In the genomic region with DNA sequence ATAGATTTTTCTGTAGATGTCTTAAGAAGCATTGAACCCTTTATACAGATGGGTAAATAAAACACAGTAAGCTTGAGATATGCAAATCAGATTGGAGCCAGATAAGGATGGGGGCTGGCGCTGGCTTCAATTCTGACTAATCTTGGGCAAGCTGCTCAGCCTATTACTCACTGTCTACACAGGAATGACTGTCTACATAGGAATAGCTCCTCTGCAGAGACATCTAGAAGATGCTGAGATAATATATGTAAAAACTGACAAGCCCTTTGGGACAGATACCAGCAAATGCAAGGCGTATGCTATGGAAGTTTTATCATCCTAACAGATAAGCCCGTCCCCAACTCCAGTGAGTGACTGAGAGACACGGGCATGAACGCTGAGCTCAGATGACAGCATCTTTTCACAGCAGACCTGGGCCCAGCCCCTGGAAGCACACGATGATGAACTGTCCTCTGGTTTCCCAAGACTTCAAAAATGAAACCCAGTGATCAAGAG, we compare ENCODE assay signal across 10 cellular contexts. TPM values are rescaled to one million over a fixed set of nuclear protein-coding genes. Genes with fewer than 3 reads are reported as not detected.
DNase-seq lines count a peak whose midpoint lies in the region; ATAC-seq, FAIRE-seq and TF ChIP-seq lines count a peak whose summit lies in the region.
"Had no signal": no experiment of that assay in that cellular context is flagged by ENCODE, and none has a peak within 500 bp of the region (broad histone marks: within the 10 kb centered on the region; RNA-seq: fewer than 3 reads in every experiment).

No MANE protein-coding gene starts in this region.

- WGBS in trophoblast cell (ENCODE audit: extremely low coverage, insufficient coverage, insufficient read length), result no CpG with 5 or more reads among the region's 6 CpGs

- H2BK5ac ChIP-seq in trophoblast cell (ENCODE audit: low read depth, low read length, poor library complexity), result peak overlapping the region; percentile 32

- peaks cover 20% of the 10 kb centered on the region for H3K4me1 Mint-ChIP-seq in Calu3 (ENCODE audit: low read depth, unreplicated experiment)

- peak overlapping the region; percentile 84 for H3K27ac ChIP-seq in trophoblast cell (ENCODE audit: low read depth, low read length)

- peak overlapping the region; percentile 78 for H4K91ac ChIP-seq in trophoblast cell (ENCODE audit: low read depth, low read length)

- peaks cover 2% of the 10 kb centered on the region for H3K9me3 Mint-ChIP-seq in Calu3 (ENCODE audit: low read depth, unreplicated experiment)

- no peak overlapping the region for H3K18ac ChIP-seq in trophoblast cell (ENCODE audit: low read length)

- CTCF ChIA-PET in Calu3 (lab: Charles Lee), result interaction anchor here (0.6 to 1.2 kb wide), 2 partner anchors 10 to 48 kb away, joined by 4 read pairs; no protein-coding TSS in a partner anchor

- H2AK5ac ChIP-seq in trophoblast cell (ENCODE audit: low read length), result no peak overlapping the region

- BruUV-seq in Calu3 (replicated peaks; lab: Mats Ljungman, UMichigan), result no TSS peak

- TF ChIP-seq CTCF in Calu3 (IDR thresholded peaks at IDR 0.05; ENCODE audit: unreplicated experiment) (no peak), bronchial epithelial cell (IDR thresholded peaks at IDR 0.05; ENCODE audit: insufficient read depth, low read length, severe bottlenecking) (no peak)

- H3K9me3 ChIP-seq in trophoblast cell (ENCODE audit: insufficient read depth, low read depth, low read length), result peaks cover 5% of the 10 kb centered on the region

- no peak overlapping the region for H3K14ac ChIP-seq in trophoblast cell (ENCODE audit: low read length)

- no peak overlapping the region for H4K8ac ChIP-seq in trophoblast cell (ENCODE audit: low read depth, low read length)

- H3K4me3 Mint-ChIP-seq in Calu3 (ENCODE audit: low read depth, unreplicated experiment), result no peak overlapping the region

- no peak for FAIRE-seq in bronchial epithelial cell (lab: Jason Lieb, UNC)

- peaks cover 19% of the 10 kb centered on the region for H3K79me1 ChIP-seq in trophoblast cell (ENCODE audit: low read length)

- H3K4ac ChIP-seq in trophoblast cell (ENCODE audit: low read depth, low read length), result no peak overlapping the region

- H3K4me1 ChIP-seq in trophoblast cell (ENCODE audit: control insufficient read depth in 1 of 2, insufficient read depth in 2 of 2, low read length in 2 of 2), result peaks cover 16 to 24% of the 10 kb centered on the region in 2 experiments

- DNase-seq in Calu3 (peak; percentile 24), HK-2 (ENCODE audit: unreplicated experiment) (peak; percentile 37), bronchial epithelial cell (ENCODE audit: low read depth) (peak; percentile 96), trophoblast cell (peak; percentile 98), HUDEP-2 (lab: John Stamatoyannopoulos, UW; ENCODE audit: unreplicated experiment in 76 of 76) (no peak)
- DNase-seq: aorta, MV-4-11 had no signal

- H3K36me3 ChIP-seq in bronchial epithelial cell (ENCODE audit: control insufficient read depth, insufficient read depth, low read length), result no peaks in the 10 kb centered on the region
- H3K36me3 ChIP-seq in trophoblast cell (ENCODE audit: control insufficient read depth in 1 of 2, insufficient read depth in 2 of 2, low read length in 2 of 2), result no peaks in the 10 kb centered on the region

- H2BK12ac ChIP-seq in trophoblast cell (ENCODE audit: low read length), result no peak overlapping the region

- H3K27me3 Mint-ChIP-seq in Calu3 (ENCODE audit: unreplicated experiment), result no peaks in the 10 kb centered on the region

- no peak overlapping the region for H3K9ac ChIP-seq in trophoblast cell (ENCODE audit: low read length)

- intact Hi-C loops in Calu3 (cut with micrococcal nuclease; ENCODE audit: unreplicated experiment), result no loop called here

- ATAC-seq in GM19328 (IDR thresholded peaks at IDR 0.05; ENCODE audit: unreplicated experiment), result no peak
- no peak for ATAC-seq in HG03025 (IDR thresholded peaks at IDR 0.05; ENCODE audit: low FRiP score, unreplicated experiment)
- ATAC-seq: sciatic nerve had no signal

- no peak overlapping the region for H3K4me2 ChIP-seq in trophoblast cell (ENCODE audit: low read length)

- no peak overlapping the region for H3K27ac Mint-ChIP-seq in Calu3 (ENCODE audit: unreplicated experiment)

- no peak overlapping the region for H3K4me3 ChIP-seq in bronchial epithelial cell (ENCODE audit: low read depth, low read length)
- no peak overlapping the region for H3K4me3 ChIP-seq in trophoblast cell (ENCODE audit: low read depth, low read length)

- H3K36me3 Mint-ChIP-seq in Calu3 (ENCODE audit: insufficient read depth, unreplicated experiment), result peaks cover 7% of the 10 kb centered on the region

- H2BK120ac ChIP-seq in trophoblast cell (ENCODE audit: insufficient read depth, low read length, poor library complexity), result peak overlapping the region; percentile 45

- no peak overlapping the region for H3K23ac ChIP-seq in trophoblast cell (ENCODE audit: low read length)

- no peak overlapping the region for H4K12ac ChIP-seq in trophoblast cell (ENCODE audit: low read depth, low read length)

- H3K27me3 ChIP-seq in bronchial epithelial cell (ENCODE audit: control insufficient read depth, insufficient read depth, low read length) (no peaks in the 10 kb centered on the region), trophoblast cell (ENCODE audit: insufficient read depth, low read length) (no peaks in the 10 kb centered on the region)

- no peak overlapping the region for H2AFZ ChIP-seq in trophoblast cell (ENCODE audit: insufficient read depth, low read length, poor library complexity)

- no peaks in the 10 kb centered on the region for H3K79me2 ChIP-seq in trophoblast cell (ENCODE audit: control insufficient read depth, insufficient read depth, low read length, poor library complexity)

RNA-seq across cellular contexts. Expression of a gene that starts 1.7 kb away (rescaled TPM):
- total RNA-seq in Calu3 (2022) (not detected in 2 replicates), bronchial epithelial cell (not detected in 2 replicates)
- polyA plus RNA-seq in trophoblast cell (2013), result 0.06 and 0.10 TPM in 2 replicates

Comparison
In these comparisons a context has a peak if more than half of its experiments do, and no peak if none do; other contexts are left out.
1. DNase-seq: peak in Calu3 (single experiment), HK-2 (single experiment), bronchial epithelial cell (single experiment) and trophoblast cell (2 of 2); none in HUDEP-2 (0 of 76).